Comparison of ENCODE assay signal across 20 cellular contexts in the genomic region with DNA sequence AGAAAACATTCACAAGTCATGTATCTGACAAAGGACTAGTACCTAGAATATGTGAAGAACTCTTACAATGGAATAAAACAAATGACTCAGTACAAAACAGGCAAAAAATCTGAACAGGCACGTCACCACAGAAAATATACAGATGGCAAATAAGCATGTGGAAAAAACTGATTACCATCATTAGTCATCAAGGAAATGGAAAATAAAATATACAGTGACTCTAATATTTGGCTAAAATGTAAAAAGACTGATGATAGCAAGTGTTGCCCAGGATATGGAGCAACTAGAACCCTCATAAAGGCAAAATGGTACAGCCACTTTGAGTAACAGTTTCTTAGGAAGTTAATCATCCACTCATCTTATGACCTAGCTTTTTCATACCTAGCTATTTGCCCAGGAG.
DNase-seq lines count a peak whose midpoint lies in the region; ATAC-seq, FAIRE-seq and TF ChIP-seq lines count a peak whose summit lies in the region.
"Had no signal": no experiment of that assay in that cellular context is flagged by ENCODE, and none has a peak within 500 bp of the region (broad histone marks: within the 10 kb centered on the region; RNA-seq: fewer than 3 reads in every experiment).

No MANE protein-coding gene starts in this region.

- intact Hi-C loops in naive thymus-derived CD4-positive, alpha-beta T cell (cut with micrococcal nuclease): no loop called here
- intact Hi-C loops in body of pancreas (cut with DNase I): no loop called here

- ATAC-seq in A549 (peak; percentile 20 to 54; a peak in 1 of 6 replicates), body of pancreas (no peak)
- no peak for ATAC-seq in naive thymus-derived CD4-positive, alpha-beta T cell
- ATAC-seq: left lung; right cardiac atrium; stimulated activated naive CD8-positive, alpha-beta T cell treated with anti-CD3 and anti-CD28 coated beads, Interleukin-15, amount 100 ng/mL, for 72 hours had no signal

- H3K79me2 ChIP-seq in astrocyte (ENCODE audit: insufficient read depth, low read length): no peaks in the 10 kb centered on the region

- no peaks in the 10 kb centered on the region for H4K20me1 ChIP-seq in astrocyte (ENCODE audit: insufficient read depth, low read length)

- H3K9ac ChIP-seq in astrocyte (ENCODE audit: low read length): no peak overlapping the region

- TF ChIP-seq CTCF in A549 (IDR thresholded peaks at IDR 0.05): no peak
- TF ChIP-seq CTCF in astrocyte (IDR thresholded peaks at IDR 0.05; ENCODE audit: insufficient read depth, low read depth, low read length): no peak
- no peak for TF ChIP-seq CTCF in fibroblast of pulmonary artery (IDR thresholded peaks at IDR 0.05; ENCODE audit: low read length, missing control alignments)
- no peak for TF ChIP-seq CTCF in body of pancreas (IDR thresholded peaks at IDR 0.05)

- POLR2A ChIA-PET in A549 (lab: Yijun Ruan, JAX): no interaction called here
- POLR2A ChIA-PET in naive thymus-derived CD4-positive, alpha-beta T cell (lab: Charles Lee): no interaction called here

- peaks cover 2% of the 10 kb centered on the region for H3K9me3 Mint-ChIP-seq in astrocyte (ENCODE audit: unreplicated experiment)
- peaks cover 0 to 4% (median 0%) of the 10 kb centered on the region in 11 donors for H3K9me3 Mint-ChIP-seq in naive thymus-derived CD4-positive, alpha-beta T cell
- H3K9me3 Mint-ChIP-seq: activated T-helper 2 cell treated with anti-CD3 and anti-CD28 coated beads, Interferon-gamma antibody, Interleukin-2, Interleukin-4, amounts not matched to agents 10 μg/mL and 5 μg/mL and 100 μg/mL, durations not matched to agents 14 hours and 24 hours and 36 hours; stimulated activated naive CD8-positive, alpha-beta T cell treated with anti-CD3 and anti-CD28 coated beads, Interleukin-15, amount 100 ng/mL, for 72 hours had no signal

- H3K27ac Mint-ChIP-seq in astrocyte (ENCODE audit: unreplicated experiment): no peak overlapping the region
- no peak overlapping the region for H3K27ac Mint-ChIP-seq in naive thymus-derived CD4-positive, alpha-beta T cell
- H3K27ac Mint-ChIP-seq: activated T-helper 2 cell treated with anti-CD3 and anti-CD28 coated beads, Interferon-gamma antibody, Interleukin-2, Interleukin-4, amounts not matched to agents 10 μg/mL and 5 μg/mL and 100 μg/mL, durations not matched to agents 14 hours and 24 hours and 36 hours; endodermal cell; stimulated activated naive CD8-positive, alpha-beta T cell treated with anti-CD3 and anti-CD28 coated beads, Interleukin-15, amount 100 ng/mL, for 72 hours had no signal

- TF ChIP-seq POLR2A in A549 (IDR thresholded peaks at IDR 0.05; ENCODE audit: low read length) (no peak), body of pancreas (IDR thresholded peaks at IDR 0.05) (no peak)

- H3K36me3 ChIP-seq in astrocyte (ENCODE audit: insufficient read depth, low read length): no peaks in the 10 kb centered on the region
- no peaks in the 10 kb centered on the region for H3K36me3 ChIP-seq in naive thymus-derived CD4-positive, alpha-beta T cell (ENCODE audit: control insufficient read depth in 2 of 3, insufficient read depth in 3 of 3, low read length in 3 of 3)
- H3K36me3 ChIP-seq in body of pancreas (replicated peaks in 1 of 2; ENCODE audit: insufficient read depth in 1 of 2, low read depth in 2 of 2): no peaks in the 10 kb centered on the region
- H3K36me3 ChIP-seq: left lung, MG63, neutrophil, upper lobe of left lung had no signal

- H3K36me3 Mint-ChIP-seq in astrocyte (ENCODE audit: low read depth, unreplicated experiment): no peaks in the 10 kb centered on the region
- no peaks in the 10 kb centered on the region for H3K36me3 Mint-ChIP-seq in naive thymus-derived CD4-positive, alpha-beta T cell

- H3K4me2 ChIP-seq in A549 (no peak overlapping the region), astrocyte (ENCODE audit: low read length) (no peak overlapping the region)

- peaks cover 25% of the 10 kb centered on the region; the same call in 2 of the 3 replicates for H3K9me3 ChIP-seq in A549
- no peaks in the 10 kb centered on the region for H3K9me3 ChIP-seq in astrocyte (ENCODE audit: insufficient read depth, low read depth, low read length)
- H3K9me3 ChIP-seq in naive thymus-derived CD4-positive, alpha-beta T cell (ENCODE audit: control insufficient read depth in 2 of 3, low read length in 3 of 3): no peaks in the 10 kb centered on the region
- H3K9me3 ChIP-seq in body of pancreas: no peaks in the 10 kb centered on the region
- H3K9me3 ChIP-seq: left lung, neutrophil, upper lobe of left lung had no signal

- TF ChIP-seq RAD21 in A549 (conservative IDR thresholded peaks at IDR 0.05 in 1 of 2, IDR thresholded peaks at IDR 0.05 in 1 of 2): no peak

- WGBS in A549 (ENCODE audit: missing lambda C conversion rate): 6% methylated on average over 1 of the region's 1 CpG
- WGBS in body of pancreas, 2 donors: 17 to 30% methylated on average over 1 of the region's 1 CpG

- H3K4me1 Mint-ChIP-seq in astrocyte (ENCODE audit: low read depth, unreplicated experiment): no peaks in the 10 kb centered on the region
- H3K4me1 Mint-ChIP-seq in naive thymus-derived CD4-positive, alpha-beta T cell: no peaks in the 10 kb centered on the region
- H3K4me1 Mint-ChIP-seq: stimulated activated naive CD8-positive, alpha-beta T cell treated with anti-CD3 and anti-CD28 coated beads, Interleukin-15, amount 100 ng/mL, for 72 hours had no signal

- DNase-seq in A549 (ENCODE audit: low read depth in 1 of 2, low spot score in 1 of 2): peak in 1 of 2 experiments; percentile 70
- peak; percentile 93 for DNase-seq in HCEC 1CT
- peak; percentile 78 for DNase-seq in astrocyte (ENCODE audit: low read depth)
- DNase-seq in fibroblast of pulmonary artery (ENCODE audit: low read depth): peak; percentile 92
- no peak for DNase-seq in naive thymus-derived CD4-positive, alpha-beta T cell
- no peak for DNase-seq in T-helper 2 cell
- DNase-seq in body of pancreas: no peak
- no peak for DNase-seq in C1 segment of cervical spinal cord (lab: John Stamatoyannopoulos, UW)
- DNase-seq: activated CD4-positive, alpha-beta T cell treated with anti-CD3 and anti-CD28 coated beads for 1 hour; cerebellar nuclear complex; endodermal cell; left lung; MG63; NCI-H146; right cardiac atrium; stimulated activated naive CD8-positive, alpha-beta T cell treated with anti-CD3 and anti-CD28 coated beads, Interleukin-15, amount 100 ng/mL, for 72 hours; upper lobe of left lung had no signal

- CTCF ChIA-PET in A549 (lab: Yijun Ruan, JAX): interaction anchor here (2.1 to 3.7 kb wide), 2 partner anchors 9 to 31 kb away, joined by 4 to 16 read pairs; no protein-coding TSS in a partner anchor
- CTCF ChIA-PET in naive thymus-derived CD4-positive, alpha-beta T cell (lab: Charles Lee): no interaction called here

- H2AFZ ChIP-seq in astrocyte (ENCODE audit: low read depth, low read length): no peak overlapping the region

- TF ChIP-seq EP300 in A549 (IDR thresholded peaks at IDR 0.05): no peak; a peak in 1 of 5 replicates

- H3K27ac ChIP-seq in A549 (peak overlapping the region in 1 of 2 experiments; percentile 12; a peak in 1 of 6 replicates), astrocyte (ENCODE audit: low read depth, low read length) (no peak overlapping the region), body of pancreas (no peak overlapping the region)
- no peak overlapping the region for H3K27ac ChIP-seq in naive thymus-derived CD4-positive, alpha-beta T cell (ENCODE audit: low read depth, low read length)
- H3K27ac ChIP-seq: left lung, neutrophil, upper lobe of left lung had no signal

- H3K4me3 ChIP-seq in A549 (no peak overlapping the region), astrocyte (ENCODE audit: insufficient read depth, low read depth, low read length) (no peak overlapping the region), fibroblast of pulmonary artery (replicated peaks; ENCODE audit: low read depth, low read length) (no peak overlapping the region), body of pancreas (no peak overlapping the region)
- no peak overlapping the region for H3K4me3 ChIP-seq in naive thymus-derived CD4-positive, alpha-beta T cell (ENCODE audit: low read length)
- H3K4me3 ChIP-seq: left lung, MG63, upper lobe of left lung had no signal

- no peak overlapping the region for H3K4me3 Mint-ChIP-seq in astrocyte (ENCODE audit: unreplicated experiment)
- no peak overlapping the region for H3K4me3 Mint-ChIP-seq in naive thymus-derived CD4-positive, alpha-beta T cell
- H3K4me3 Mint-ChIP-seq: endodermal cell; stimulated activated naive CD8-positive, alpha-beta T cell treated with anti-CD3 and anti-CD28 coated beads, Interleukin-15, amount 100 ng/mL, for 72 hours had no signal

- FAIRE-seq in A549 (lab: Jason Lieb, UNC): no peak
- no peak for FAIRE-seq in astrocyte (lab: Jason Lieb, UNC)
- FAIRE-seq: RCC 7860 had no signal

- H3K4me1 ChIP-seq in A549 (peaks cover 28% of the 10 kb centered on the region), astrocyte (ENCODE audit: insufficient read depth, low read length) (peaks cover 13% of the 10 kb centered on the region), body of pancreas (no peaks in the 10 kb centered on the region)
- H3K4me1 ChIP-seq in naive thymus-derived CD4-positive, alpha-beta T cell (ENCODE audit: control insufficient read depth in 2 of 2, insufficient read depth in 2 of 2, low read length in 2 of 2): no peaks in the 10 kb centered on the region
- H3K4me1 ChIP-seq: upper lobe of left lung had no signal

- H3K27me3 ChIP-seq in astrocyte (ENCODE audit: insufficient read depth, low read length) (no peaks in the 10 kb centered on the region), body of pancreas (no peaks in the 10 kb centered on the region)
- H3K27me3 ChIP-seq in naive thymus-derived CD4-positive, alpha-beta T cell (ENCODE audit: control insufficient read depth in 2 of 2, insufficient read depth in 2 of 2, low read length in 2 of 2): peaks cover 0 to 3% of the 10 kb centered on the region in 2 donors
- H3K27me3 ChIP-seq: left lung, MG63, upper lobe of left lung had no signal

- peaks cover 6% of the 10 kb centered on the region for H3K27me3 Mint-ChIP-seq in astrocyte (ENCODE audit: low read depth, unreplicated experiment)
- H3K27me3 Mint-ChIP-seq in naive thymus-derived CD4-positive, alpha-beta T cell: peaks cover 6 to 33% (median 16%) of the 10 kb centered on the region in 5 donors

TF ChIP-seq in A549, 52 proteins besides CTCF, POLR2A, EP300 and RAD21 (continues in another document):
- TF ChIP-seq ZNF302 (CRISPR knock-in tag; IDR thresholded peaks at IDR 0.05): no peak
- no peak for TF ChIP-seq HOXA7 (CRISPR knock-in tag; IDR thresholded peaks at IDR 0.05)
- TF ChIP-seq FOSB (CRISPR knock-in tag; IDR thresholded peaks at IDR 0.05): no peak
- TF ChIP-seq ZSCAN20 (CRISPR knock-in tag; IDR thresholded peaks at IDR 0.05): no peak
- TF ChIP-seq, protein P1, sequence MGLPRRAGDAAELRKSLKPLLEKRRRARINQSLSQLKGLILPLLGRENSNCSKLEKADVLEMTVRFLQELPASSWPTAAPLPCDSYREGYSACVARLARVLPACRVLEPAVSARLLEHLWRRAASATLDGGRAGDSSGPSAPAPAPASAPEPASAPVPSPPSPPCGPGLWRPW (IDR thresholded peaks at IDR 0.05): 0 out of 2 replicates have a peak, but pooled peaks have one; percentile 26
- peak; percentile 22; the same call in 1 of the 2 replicates for TF ChIP-seq GATA3 (IDR thresholded peaks at IDR 0.05; ENCODE audit: borderline replicate concordance)
- peak; percentile 52; the same call in 1 of the 2 replicates for TF ChIP-seq JUNB (IDR thresholded peaks at IDR 0.05)

Comparison
In these comparisons a context has a peak if more than half of its experiments do, and no peak if none do; other contexts are left out.
1. ATAC-seq: peak in A549 (2 of 2); none in naive thymus-derived CD4-positive, alpha-beta T cell (single experiment) and body of pancreas (single experiment).
2. DNase-seq: peak in HCEC 1CT (single experiment), astrocyte (single experiment) and fibroblast of pulmonary artery (single experiment); none in naive thymus-derived CD4-positive, alpha-beta T cell (0 of 9), T-helper 2 cell (0 of 5), body of pancreas (0 of 4) and C1 segment of cervical spinal cord (0 of 14).